ENCODE assay signal across 8 cellular contexts in the genomic region with DNA sequence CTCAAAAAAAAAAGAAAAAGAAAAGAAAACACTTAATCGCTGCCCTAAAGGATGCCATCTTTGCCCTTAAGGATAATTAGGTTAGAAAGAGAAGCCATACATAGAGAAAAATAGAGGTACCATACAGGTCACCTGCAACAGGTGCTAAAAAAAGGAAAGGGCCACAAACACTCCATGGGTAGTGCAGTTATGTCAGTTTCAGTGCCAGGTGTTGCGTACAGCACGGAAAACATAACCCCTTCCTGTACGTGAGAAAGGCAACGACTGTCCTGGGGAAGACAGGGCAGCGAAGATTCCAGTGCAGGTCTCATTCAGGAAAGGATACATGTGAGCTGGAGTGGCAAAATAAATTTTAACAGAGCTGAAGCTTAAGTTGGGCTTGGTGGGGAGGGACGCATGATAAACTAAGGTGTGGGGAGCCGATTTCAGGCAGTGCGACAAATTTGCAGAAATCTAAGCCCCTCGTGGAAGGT. TPM values are rescaled to one million over a fixed set of nuclear protein-coding genes. Genes with fewer than 3 reads are reported as not detected.
DNase-seq lines count a peak whose midpoint lies in the region; ATAC-seq and TF ChIP-seq lines count a peak whose summit lies in the region.

No MANE protein-coding gene starts in this region.

- H4K20me1 ChIP-seq in neural cell (ENCODE audit: insufficient read depth): no peaks in the 10 kb centered on the region

- 56 to 58% methylated on average over 10 of the region's 10 CpGs for WGBS in ectodermal cell, 2 experiments

- H3K27ac ChIP-seq in C4-2B (peak overlapping the region; percentile 96), ectodermal cell (ENCODE audit: insufficient read depth, low read depth, low read length, poor library complexity, severe bottlenecking) (peak overlapping the region; percentile 31), neural cell (ENCODE audit: low read length) (peak overlapping the region; percentile 98)

- no peaks in the 10 kb centered on the region for H3K9me2 ChIP-seq in neural cell (ENCODE audit: insufficient read depth, low read length)

- H3K4me2 ChIP-seq in neural cell (ENCODE audit: low read length): peak overlapping the region; percentile 90

- H3K27me3 ChIP-seq in ectodermal cell (ENCODE audit: control insufficient read depth, insufficient read depth, low read length, poor library complexity, severe bottlenecking): no peaks in the 10 kb centered on the region
- no peaks in the 10 kb centered on the region for H3K27me3 ChIP-seq in neural cell (ENCODE audit: insufficient read depth, low read depth, low read length)

- H3K9me3 ChIP-seq in ectodermal cell (ENCODE audit: control insufficient read depth, low read length) (no peaks in the 10 kb centered on the region), neural cell (ENCODE audit: low read length) (no peaks in the 10 kb centered on the region)

- peak overlapping the region; percentile 99 for H3K9ac ChIP-seq in neural cell (ENCODE audit: low read length)

- peaks cover 4% of the 10 kb centered on the region for H3K4me1 ChIP-seq in ectodermal cell (ENCODE audit: control insufficient read depth, insufficient read depth, low read length)

- peaks cover 11% of the 10 kb centered on the region for H3K79me2 ChIP-seq in neural cell (replicated peaks; ENCODE audit: insufficient read depth, low read length)

- peak; percentile 4 for TF ChIP-seq RAD21 in neural cell (conservative IDR thresholded peaks at IDR 0.05)

- peaks cover 27% of the 10 kb centered on the region for H3K36me3 ChIP-seq in ectodermal cell (ENCODE audit: control insufficient read depth, insufficient read depth, low read length)
- H3K36me3 ChIP-seq in neural cell (ENCODE audit: insufficient read depth, low read length): peaks cover 6% of the 10 kb centered on the region

- no peak for TF ChIP-seq EP300 in neural cell (conservative IDR thresholded peaks at IDR 0.05; ENCODE audit: poor library complexity, severe bottlenecking)

- no peaks in the 10 kb centered on the region for H3F3A ChIP-seq in neural cell (ENCODE audit: insufficient read depth, low read length, poor library complexity, severe bottlenecking)

- DNase-seq in NCI-H774 (lab: John Stamatoyannopoulos, UW) (peak; percentile 68), COLO829 (ENCODE audit: low spot score) (no peak), foreskin melanocyte (no peak), LoVo (ENCODE audit: low spot score) (no peak)

- TF ChIP-seq CTCF in C4-2B (conservative IDR thresholded peaks at IDR 0.05) (no peak), neural cell (IDR thresholded peaks at IDR 0.05; ENCODE audit: poor library complexity, severe bottlenecking) (no peak)

- peak; percentile 10 for ATAC-seq in GM21515 (IDR thresholded peaks at IDR 0.05; ENCODE audit: unreplicated experiment)

- H2AFZ ChIP-seq in neural cell (ENCODE audit: low read depth, low read length): peak overlapping the region; percentile 99

- peak overlapping the region; percentile 100 for H3K4me3 ChIP-seq in ectodermal cell (ENCODE audit: insufficient read depth, low read depth, low read length)
- H3K4me3 ChIP-seq in neural cell (ENCODE audit: low read length): peak overlapping the region; percentile 79

TF ChIP-seq in neural cell, 6 proteins besides CTCF, POLR2A, EP300 and RAD21:
- TF ChIP-seq SMC3 (conservative IDR thresholded peaks at IDR 0.05; ENCODE audit: poor library complexity): no peak
- no peak for TF ChIP-seq MXI1 (conservative IDR thresholded peaks at IDR 0.05; ENCODE audit: poor library complexity, severe bottlenecking)
- no peak for TF ChIP-seq EZH2 (IDR thresholded peaks at IDR 0.05; ENCODE audit: borderline replicate concordance, insufficient read depth, low read length, poor library complexity, severe bottlenecking)
- TF ChIP-seq TAF1 (IDR thresholded peaks at IDR 0.05; ENCODE audit: low read depth): no peak
- TF ChIP-seq, protein P1, sequence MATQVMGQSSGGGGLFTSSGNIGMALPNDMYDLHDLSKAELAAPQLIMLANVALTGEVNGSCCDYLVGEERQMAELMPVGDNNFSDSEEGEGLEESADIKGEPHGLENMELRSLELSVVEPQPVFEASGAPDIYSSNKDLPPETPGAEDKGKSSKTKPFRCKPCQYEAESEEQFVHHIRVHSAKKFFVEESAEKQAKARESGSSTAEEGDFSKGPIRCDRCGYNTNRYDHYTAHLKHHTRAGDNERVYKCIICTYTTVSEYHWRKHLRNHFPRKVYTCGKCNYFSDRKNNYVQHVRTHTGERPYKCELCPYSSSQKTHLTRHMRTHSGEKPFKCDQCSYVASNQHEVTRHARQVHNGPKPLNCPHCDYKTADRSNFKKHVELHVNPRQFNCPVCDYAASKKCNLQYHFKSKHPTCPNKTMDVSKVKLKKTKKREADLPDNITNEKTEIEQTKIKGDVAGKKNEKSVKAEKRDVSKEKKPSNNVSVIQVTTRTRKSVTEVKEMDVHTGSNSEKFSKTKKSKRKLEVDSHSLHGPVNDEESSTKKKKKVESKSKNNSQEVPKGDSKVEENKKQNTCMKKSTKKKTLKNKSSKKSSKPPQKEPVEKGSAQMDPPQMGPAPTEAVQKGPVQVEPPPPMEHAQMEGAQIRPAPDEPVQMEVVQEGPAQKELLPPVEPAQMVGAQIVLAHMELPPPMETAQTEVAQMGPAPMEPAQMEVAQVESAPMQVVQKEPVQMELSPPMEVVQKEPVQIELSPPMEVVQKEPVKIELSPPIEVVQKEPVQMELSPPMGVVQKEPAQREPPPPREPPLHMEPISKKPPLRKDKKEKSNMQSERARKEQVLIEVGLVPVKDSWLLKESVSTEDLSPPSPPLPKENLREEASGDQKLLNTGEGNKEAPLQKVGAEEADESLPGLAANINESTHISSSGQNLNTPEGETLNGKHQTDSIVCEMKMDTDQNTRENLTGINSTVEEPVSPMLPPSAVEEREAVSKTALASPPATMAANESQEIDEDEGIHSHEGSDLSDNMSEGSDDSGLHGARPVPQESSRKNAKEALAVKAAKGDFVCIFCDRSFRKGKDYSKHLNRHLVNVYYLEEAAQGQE (IDR thresholded peaks at IDR 0.05; ENCODE audit: borderline replicate concordance): no peak
- no peak for TF ChIP-seq POLR2AphosphoS5 (IDR thresholded peaks at IDR 0.05)

RNA-seq across cellular contexts. Expression of a gene that starts 0.6 kb away (rescaled TPM):
- 48.5 TPM for polyA plus RNA-seq in ectodermal cell (2013, experiment 1 of 4)
- polyA plus RNA-seq in ectodermal cell (2013, experiment 2 of 4): 50.0 TPM
- 52.1 TPM for polyA plus RNA-seq in ectodermal cell (2013, experiment 3 of 4)
- 69.9 TPM for polyA plus RNA-seq in ectodermal cell (2013, experiment 4 of 4)
- 89.0 and 97.9 TPM in 2 replicates for polyA plus RNA-seq in neural cell
- polyA minus RNA-seq in neural cell: 67.0 and 72.4 TPM in 2 replicates

RNA-seq across cellular contexts. Expression of a gene that starts 20.2 kb away (rescaled TPM):
- polyA plus RNA-seq in ectodermal cell (2013, experiment 1 of 4): 3.8 TPM
- polyA plus RNA-seq in ectodermal cell (2013, experiment 2 of 4): 3.1 TPM
- polyA plus RNA-seq in ectodermal cell (2013, experiment 3 of 4): 1.5 TPM
- 2.9 TPM for polyA plus RNA-seq in ectodermal cell (2013, experiment 4 of 4)
- polyA plus RNA-seq in neural cell: 12.4 and 12.7 TPM in 2 replicates
- polyA minus RNA-seq in neural cell: 20.5 and 26.7 TPM in 2 replicates

RNA-seq across cellular contexts. Expression of a gene that starts 32.1 kb away (rescaled TPM):
- 16.6 TPM for polyA plus RNA-seq in ectodermal cell (2013, experiment 1 of 4)
- polyA plus RNA-seq in ectodermal cell (2013, experiment 2 of 4): 23.8 TPM
- 16.9 TPM for polyA plus RNA-seq in ectodermal cell (2013, experiment 3 of 4)
- polyA plus RNA-seq in ectodermal cell (2013, experiment 4 of 4): 17.1 TPM
- polyA plus RNA-seq in neural cell: not detected in 2 replicates
- not detected in 2 replicates for polyA minus RNA-seq in neural cell

Comparison
In these comparisons a context has a peak if more than half of its experiments do, and no peak if none do; other contexts are left out.
1. H3K27ac ChIP-seq: peak in every context shown above with its lines; median percentile 98 in neural cell; 96 in C4-2B; 31 in ectodermal cell.